Comparison of ENCODE assay signal across 26 cellular contexts in the genomic region with DNA sequence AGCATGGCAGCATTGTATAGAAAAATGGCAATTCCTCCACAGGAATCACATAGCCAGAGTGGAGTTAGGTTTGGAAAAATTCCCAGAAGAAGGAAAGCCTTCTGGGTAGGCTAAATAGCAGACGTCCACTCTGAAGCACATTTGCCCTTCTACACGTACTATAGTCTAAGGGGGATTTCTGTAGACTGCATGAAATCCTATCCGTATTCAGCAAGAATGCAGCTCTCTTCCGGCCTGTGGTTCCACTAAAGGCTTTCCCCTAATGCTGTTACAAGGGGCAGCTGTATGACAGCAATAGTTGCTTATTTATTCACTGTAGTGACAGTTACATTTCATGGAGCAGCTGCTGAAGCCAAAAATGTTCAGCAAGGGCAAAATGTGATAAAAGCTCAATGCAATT.
"Had no signal": no experiment of that assay in that cellular context is flagged by ENCODE, and none has a peak within 500 bp of the region (broad histone marks: within the 10 kb centered on the region; RNA-seq: fewer than 3 reads in every experiment).

No MANE protein-coding gene starts in this region.

- H3K4me3 ChIP-seq: colonic mucosa, gastroesophageal sphincter, heart left ventricle, hepatocyte, left lung, lower lobe of right lung, mucosa of descending colon had no signal

- ATAC-seq: effector memory CD8-positive, alpha-beta T cell; esophagus mucosa; foreskin keratinocyte; gastroesophageal sphincter; heart left ventricle; left colon; left lung; left ventricle myocardium superior; lower lobe of right lung; mucosa of descending colon had no signal

- H3K9me3 ChIP-seq: colonic mucosa, gastroesophageal sphincter, heart left ventricle, left lung, lower lobe of right lung, mucosa of descending colon had no signal

- H3K27me3 ChIP-seq: colonic mucosa, foreskin keratinocyte, gastroesophageal sphincter, heart left ventricle, hepatocyte, left lung had no signal

- H3K27ac Mint-ChIP-seq: dendritic cell treated with granulocyte-macrophage colony-stimulating factor and Interleukin-4, amounts not matched to agents 40 ng/mL and 50 ng/mL, for 4 days; effector memory CD8-positive, alpha-beta T cell; endodermal cell; immature natural killer cell; mesothelial cell of epicardium; naive B cell had no signal

- H3K79me2 ChIP-seq: hepatocyte had no signal

- H3K27me3 Mint-ChIP-seq: dendritic cell treated with granulocyte-macrophage colony-stimulating factor and Interleukin-4, amounts not matched to agents 40 ng/mL and 50 ng/mL, for 4 days; effector memory CD8-positive, alpha-beta T cell; naive B cell had no signal

- H3K36me3 Mint-ChIP-seq: immature natural killer cell, mesothelial cell of epicardium, naive B cell had no signal

- H3K4me2 ChIP-seq: hepatocyte had no signal

- H3K4me3 Mint-ChIP-seq: dendritic cell treated with granulocyte-macrophage colony-stimulating factor and Interleukin-4, amounts not matched to agents 40 ng/mL and 50 ng/mL, for 4 days; effector memory CD8-positive, alpha-beta T cell; endodermal cell; mesothelial cell of epicardium; naive B cell had no signal

- H3K9me3 Mint-ChIP-seq: endodermal cell, mesothelial cell of epicardium had no signal

- H3K4me1 Mint-ChIP-seq: endodermal cell, immature natural killer cell, mesothelial cell of epicardium, naive B cell had no signal

- DNase-seq: colonic mucosa; cortex of kidney; effector CD8-positive, alpha-beta T cell; effector memory CD8-positive, alpha-beta T cell; endodermal cell; erythroblast; foreskin keratinocyte; heart left ventricle; hypothalamus; immature natural killer cell; islet precursor cell; kidney; kidney glomerular epithelial cell; left colon; left lung; left ventricle myocardium superior; lower lobe of right lung; mesenchymal stem cell; mucosa of descending colon; naive B cell had no signal

- H3K36me3 ChIP-seq: colonic mucosa, gastroesophageal sphincter, heart left ventricle, left lung, lower lobe of right lung had no signal

- H3K4me1 ChIP-seq: colonic mucosa, foreskin keratinocyte, gastroesophageal sphincter, heart left ventricle, left lung, lower lobe of right lung had no signal

- H2AFZ ChIP-seq: hepatocyte had no signal

- H3K27ac ChIP-seq: colonic mucosa, epithelial cell of prostate, foreskin keratinocyte, gastroesophageal sphincter, heart left ventricle, hepatocyte, left lung, lower lobe of right lung had no signal
